In the genomic region with DNA sequence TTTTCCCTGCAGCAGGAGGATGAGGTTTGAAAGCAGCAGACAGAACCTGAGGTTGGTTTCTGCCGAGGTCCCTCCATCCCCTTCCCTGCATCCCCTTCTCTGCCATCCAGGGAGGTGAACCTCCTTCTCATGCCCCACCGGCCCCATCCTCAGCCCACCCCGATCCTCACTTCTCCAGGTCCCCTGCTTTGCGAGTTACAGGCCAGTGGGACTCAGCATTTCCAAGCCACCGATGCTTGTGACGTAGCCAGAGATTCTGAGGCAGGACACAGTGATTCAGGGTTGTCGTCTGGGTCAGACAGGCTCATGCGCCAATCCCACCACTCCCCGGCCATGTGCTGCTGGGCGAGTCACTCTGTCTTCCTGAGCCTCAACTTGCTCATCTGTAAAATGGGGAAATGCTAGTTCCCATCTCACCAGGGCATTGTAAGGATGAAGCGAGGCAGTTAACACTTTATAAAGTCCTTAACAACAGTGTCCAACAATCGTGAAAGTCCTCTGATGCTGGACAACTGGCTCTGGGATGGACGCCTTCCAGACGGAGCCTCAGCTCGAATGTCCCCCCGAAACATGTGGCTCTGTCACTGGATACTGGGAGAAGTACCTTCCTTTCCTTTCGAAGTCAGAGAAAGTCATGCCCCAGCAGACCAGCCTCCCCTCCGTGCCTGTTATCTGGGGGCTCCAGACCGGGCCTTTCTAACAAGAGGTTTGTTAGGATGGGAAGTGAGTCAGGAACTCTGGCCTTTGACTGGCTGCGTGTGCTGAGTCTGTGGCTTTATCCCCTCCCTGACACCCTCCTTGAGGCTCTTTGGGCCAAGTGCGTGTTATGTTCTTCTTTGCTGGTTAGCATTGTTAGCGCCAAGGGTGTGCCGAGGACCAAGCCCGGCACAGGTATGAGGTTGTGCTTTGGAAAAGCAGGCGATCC, we compare ENCODE assay signal across 1 cellular context.
TF ChIP-seq lines count a peak whose summit lies in the region.

No MANE protein-coding gene starts in this region.

TF ChIP-seq in HepG2, 621 proteins besides CTCF, POLR2A, EP300 and RAD21:
- TF ChIP-seq, protein P1, sequence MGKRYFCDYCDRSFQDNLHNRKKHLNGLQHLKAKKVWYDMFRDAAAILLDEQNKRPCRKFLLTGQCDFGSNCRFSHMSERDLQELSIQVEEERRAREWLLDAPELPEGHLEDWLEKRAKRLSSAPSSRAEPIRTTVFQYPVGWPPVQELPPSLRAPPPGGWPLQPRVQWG (CRISPR knock-in tag; IDR thresholded peaks at IDR 0.05; ENCODE audit: borderline replicate concordance, low read depth) = no peak
- TF ChIP-seq REL (CRISPR knock-in tag; conservative IDR thresholded peaks at IDR 0.05) (no peak), ZMYM3 (CRISPR knock-in tag; IDR thresholded peaks at IDR 0.05) (peak; percentile 92), ZNF629 (CRISPR knock-in tag; conservative IDR thresholded peaks at IDR 0.05) (peak; percentile 96), ARID4A (CRISPR knock-in tag; IDR thresholded peaks at IDR 0.05; ENCODE audit: borderline replicate concordance) (no peak), CHD4 (IDR thresholded peaks at IDR 0.05; ENCODE audit: borderline replicate concordance, low read length) (peak; percentile 45; the same call in 1 of the 2 replicates), ADNP (CRISPR knock-in tag; IDR thresholded peaks at IDR 0.05) (0 out of 2 replicates have a peak, but pooled peaks have one; percentile 43), ZSCAN22 (CRISPR knock-in tag; IDR thresholded peaks at IDR 0.05) (no peak), NFE2 (CRISPR knock-in tag; IDR thresholded peaks at IDR 0.05) (no peak), ZNF253 (CRISPR knock-in tag; IDR thresholded peaks at IDR 0.05; ENCODE audit: borderline replicate concordance) (no peak), ZNF552 (CRISPR knock-in tag; IDR thresholded peaks at IDR 0.05; ENCODE audit: borderline replicate concordance) (no peak)
- TF ChIP-seq, protein P2, sequence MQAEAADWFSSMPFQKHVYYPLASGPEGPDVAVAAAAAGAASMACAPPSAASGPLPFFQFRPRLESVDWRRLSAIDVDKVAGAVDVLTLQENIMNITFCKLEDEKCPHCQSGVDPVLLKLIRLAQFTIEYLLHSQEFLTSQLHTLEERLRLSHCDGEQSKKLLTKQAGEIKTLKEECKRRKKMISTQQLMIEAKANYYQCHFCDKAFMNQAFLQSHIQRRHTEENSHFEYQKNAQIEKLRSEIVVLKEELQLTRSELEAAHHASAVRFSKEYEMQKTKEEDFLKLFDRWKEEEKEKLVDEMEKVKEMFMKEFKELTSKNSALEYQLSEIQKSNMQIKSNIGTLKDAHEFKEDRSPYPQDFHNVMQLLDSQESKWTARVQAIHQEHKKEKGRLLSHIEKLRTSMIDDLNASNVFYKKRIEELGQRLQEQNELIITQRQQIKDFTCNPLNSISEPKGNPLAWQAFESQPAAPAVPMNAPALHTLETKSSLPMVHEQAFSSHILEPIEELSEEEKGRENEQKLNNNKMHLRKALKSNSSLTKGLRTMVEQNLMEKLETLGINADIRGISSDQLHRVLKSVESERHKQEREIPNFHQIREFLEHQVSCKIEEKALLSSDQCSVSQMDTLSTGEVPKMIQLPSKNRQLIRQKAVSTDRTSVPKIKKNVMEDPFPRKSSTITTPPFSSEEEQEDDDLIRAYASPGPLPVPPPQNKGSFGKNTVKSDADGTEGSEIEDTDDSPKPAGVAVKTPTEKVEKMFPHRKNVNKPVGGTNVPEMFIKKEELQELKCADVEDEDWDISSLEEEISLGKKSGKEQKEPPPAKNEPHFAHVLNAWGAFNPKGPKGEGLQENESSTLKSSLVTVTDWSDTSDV (CRISPR knock-in tag; IDR thresholded peaks at IDR 0.05) = 0 out of 2 replicates have a peak, but pooled peaks have one; percentile 28
